Comparison of ENCODE assay signal across 10 cellular contexts in the genomic region with DNA sequence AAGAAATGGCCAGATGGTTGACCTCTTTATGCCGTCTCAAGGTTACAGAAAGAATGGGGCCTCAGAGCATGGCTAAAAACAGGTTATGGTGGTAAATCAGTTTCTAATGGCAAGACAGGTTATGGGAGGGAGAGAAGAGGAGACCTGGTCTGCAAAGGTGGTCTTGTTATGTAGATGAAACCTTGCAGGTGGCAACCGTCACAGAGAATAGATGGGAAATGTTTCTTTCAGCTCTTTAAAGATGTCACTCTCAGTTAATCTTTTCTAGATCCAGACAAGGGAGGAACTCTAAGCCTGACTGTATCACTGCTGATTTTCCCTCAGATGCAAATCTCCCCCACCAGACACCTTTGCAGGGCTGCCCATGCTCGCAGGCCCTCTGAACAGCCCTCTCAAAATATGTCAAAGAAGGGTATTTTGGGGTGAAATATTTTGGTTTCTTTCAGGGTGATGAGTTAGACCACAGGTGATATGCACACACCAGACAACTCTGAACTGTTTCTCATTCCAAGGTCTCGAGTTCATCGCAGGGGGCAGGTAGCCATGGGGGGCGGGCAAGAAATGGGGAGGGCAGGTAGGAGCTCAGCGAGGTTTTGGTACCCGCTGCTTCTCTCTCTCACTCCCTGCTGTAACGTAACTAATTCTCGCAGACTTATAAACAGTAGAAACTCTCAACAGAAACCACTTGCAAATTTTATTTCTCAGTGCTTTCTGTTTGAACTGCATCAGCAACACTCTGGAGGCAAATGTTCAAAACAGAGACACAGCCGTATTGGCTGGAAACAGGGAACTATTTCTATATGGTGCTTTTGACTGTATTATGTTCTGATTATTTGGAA.
DNase-seq lines count a peak whose midpoint lies in the region; ATAC-seq and TF ChIP-seq lines count a peak whose summit lies in the region.
"Had no signal": no experiment of that assay in that cellular context is flagged by ENCODE, and none has a peak within 500 bp of the region (broad histone marks: within the 10 kb centered on the region; RNA-seq: fewer than 3 reads in every experiment).

No MANE protein-coding gene starts in this region.

- H3K27me3 ChIP-seq in OCI-LY1 (ENCODE audit: insufficient read depth, low read length) (no peaks in the 10 kb centered on the region), brain microvascular endothelial cell (replicated peaks) (no peaks in the 10 kb centered on the region)
- H3K27me3 ChIP-seq: pancreas had no signal

- H3F3A ChIP-seq in OCI-LY1 (ENCODE audit: insufficient read depth, low read length), result no peaks in the 10 kb centered on the region

- no peak for TF ChIP-seq CTCF in GM13977 (IDR thresholded peaks at IDR 0.05; ENCODE audit: extremely low read depth, insufficient read depth, missing control alignments)
- TF ChIP-seq CTCF in OCI-LY1 (IDR thresholded peaks at IDR 0.05; ENCODE audit: low read length), result no peak
- TF ChIP-seq CTCF in brain microvascular endothelial cell (IDR thresholded peaks at IDR 0.05; ENCODE audit: low read depth, low read length, missing control alignments), result no peak

- peak; percentile 51 for DNase-seq in GM13977 (ENCODE audit: low spot score)
- DNase-seq in GOT3 (lab: John Stamatoyannopoulos, UW), result no peak
- DNase-seq in activated gamma-delta T cell (lab: John Stamatoyannopoulos, UW), result no peak
- DNase-seq in amygdala (lab: John Stamatoyannopoulos, UW), result no peak
- DNase-seq in brain microvascular endothelial cell, result no peak
- DNase-seq: CD4-positive, CD25-positive, alpha-beta regulatory T cell; pancreas had no signal

- peak overlapping the region; percentile 31 for H2AFZ ChIP-seq in OCI-LY1 (ENCODE audit: low read length)

- H3K27ac ChIP-seq in OCI-LY1 (ENCODE audit: low read depth, low read length, poor library complexity, severe bottlenecking) (peak overlapping the region; percentile 82), brain microvascular endothelial cell (no peak overlapping the region)
- H3K27ac ChIP-seq: pancreas had no signal

- H3K9me2 ChIP-seq in OCI-LY1 (ENCODE audit: low read depth, low read length), result no peaks in the 10 kb centered on the region

- H3K9ac ChIP-seq in OCI-LY1 (ENCODE audit: low read length), result peak overlapping the region; percentile 7; the same call in 1 of the 2 replicates

- peak overlapping the region; percentile 16 for H3K4me3 ChIP-seq in OCI-LY1 (ENCODE audit: low read depth, low read length, poor library complexity, severe bottlenecking)
- no peak overlapping the region for H3K4me3 ChIP-seq in brain microvascular endothelial cell (ENCODE audit: low read depth, low read length)
- H3K4me3 ChIP-seq: pancreas had no signal

- ATAC-seq in GM19455 (IDR thresholded peaks at IDR 0.05; ENCODE audit: unreplicated experiment) (peak; percentile 84), HG02973 (IDR thresholded peaks at IDR 0.05; ENCODE audit: unreplicated experiment) (peak; percentile 84)
- ATAC-seq: pancreas had no signal

- peaks cover 10% of the 10 kb centered on the region for H3K9me3 ChIP-seq in OCI-LY1 (ENCODE audit: low read length)
- H3K9me3 ChIP-seq: pancreas had no signal

- no peaks in the 10 kb centered on the region for H4K20me1 ChIP-seq in OCI-LY1 (ENCODE audit: insufficient read depth, low read length)

- in situ Hi-C loops in GM13977 (cut with MboI; ENCODE audit: low pct_unique_long_range_greater_than_20kb, low sequenced_read_pairs, unreplicated experiment) (no loop called here), brain microvascular endothelial cell (cut with HindIII; ENCODE audit: low pct_ligation_motif_present, low sequenced_read_pairs) (no loop called here)

- H3K4me2 ChIP-seq in OCI-LY1 (ENCODE audit: low read length), result peak overlapping the region; percentile 53

- H3K4me1 ChIP-seq in OCI-LY1 (ENCODE audit: insufficient read depth, low read length, severe bottlenecking), result peaks cover 26% of the 10 kb centered on the region
- H3K4me1 ChIP-seq: pancreas had no signal

- H3K36me3 ChIP-seq in OCI-LY1 (ENCODE audit: insufficient read depth, low read length) (no peaks in the 10 kb centered on the region), brain microvascular endothelial cell (replicated peaks) (no peaks in the 10 kb centered on the region)
- H3K36me3 ChIP-seq: pancreas had no signal

- H3K79me2 ChIP-seq in OCI-LY1 (ENCODE audit: insufficient read depth, low read length), result no peaks in the 10 kb centered on the region
